In the genomic region with DNA sequence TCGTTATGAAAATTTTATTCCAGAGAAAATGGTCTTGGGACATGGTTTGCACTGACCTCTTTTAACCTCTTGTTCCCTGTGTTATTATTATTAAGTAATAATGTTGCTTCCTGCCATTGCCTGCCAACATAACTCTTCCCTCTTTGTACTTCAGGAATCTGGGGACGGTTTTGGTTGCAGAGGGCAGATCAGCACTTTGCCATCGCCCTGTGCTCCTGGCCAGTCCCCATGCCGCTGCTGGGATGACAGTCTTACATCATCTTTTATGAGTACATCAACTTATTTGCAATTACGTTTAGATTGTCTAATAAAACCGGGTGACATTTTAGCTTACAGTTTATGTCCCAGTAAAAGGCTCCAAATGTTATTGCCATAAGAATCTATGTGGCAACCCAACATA, we compare ENCODE assay signal across 22 cellular contexts.
"Had no signal": no experiment of that assay in that cellular context is flagged by ENCODE, and none has a peak within 500 bp of the region (broad histone marks: within the 10 kb centered on the region; RNA-seq: fewer than 3 reads in every experiment).

No MANE protein-coding gene starts in this region.

- H3K9me3 ChIP-seq: ascending aorta, colonic mucosa, heart left ventricle, mucosa of descending colon, spleen had no signal

- H3K36me3 ChIP-seq: ascending aorta, cardiac muscle cell, colonic mucosa, heart left ventricle, spleen had no signal

- H3K4me3 ChIP-seq: ascending aorta, cardiac muscle cell, colonic mucosa, heart left ventricle, mucosa of descending colon, spleen had no signal

- H3K4me3 Mint-ChIP-seq: activated naive CD8-positive, alpha-beta T cell; brain; natural killer cell treated with Interleukin-12 subunit alpha and Interleukin-12 subunit beta and Interleukin-15 and Interleukin-18, amount 100 ng/mL, for 72 hours; type B pancreatic cell had no signal

- DNase-seq: activated CD4-positive, alpha-beta T cell treated with anti-CD3 and anti-CD28 coated beads for 4 hours; activated CD4-positive, alpha-beta T cell treated with anti-CD3 and anti-CD28 coated beads, Interleukin-2, amount 50 U/mL, for 4 hours; activated effector memory CD4-positive, alpha-beta T cell treated with Interleukin-2 at 50 U/mL for 16 hours; activated naive CD4-positive, alpha-beta T cell treated with Interleukin-2 at 50 U/mL for 16 hours; activated T-cell treated with anti-CD3 and anti-CD28 coated beads for 4 hours; cerebellar nuclear complex; colonic mucosa; effector CD8-positive, alpha-beta T cell; heart left ventricle; kidney glomerular epithelial cell; mucosa of descending colon; spleen; stimulated activated CD4-positive, alpha-beta T cell treated with anti-CD3 and anti-CD28 coated beads, Interleukin-2, amount 100 ng/mL, for 48 hours; stimulated activated naive CD8-positive, alpha-beta T cell treated with anti-CD3 and anti-CD28 coated beads, Interleukin-15, Interleukin-2, amounts not matched to agents 100 U/mL and 50 U/mL, for 24 hours; substantia nigra had no signal

- H3K36me3 Mint-ChIP-seq: activated naive CD8-positive, alpha-beta T cell; brain; natural killer cell treated with Interleukin-12 subunit alpha and Interleukin-12 subunit beta and Interleukin-15 and Interleukin-18, amount 100 ng/mL, for 72 hours; type B pancreatic cell had no signal

- H3K27ac Mint-ChIP-seq: activated naive CD8-positive, alpha-beta T cell; brain; natural killer cell treated with Interleukin-12 subunit alpha and Interleukin-12 subunit beta and Interleukin-15 and Interleukin-18, amount 100 ng/mL, for 72 hours; type B pancreatic cell had no signal

- H3K27ac ChIP-seq: ascending aorta, cardiac muscle cell, colonic mucosa, heart left ventricle had no signal

- H3K27me3 ChIP-seq: ascending aorta, cardiac muscle cell, colonic mucosa, spleen had no signal

- H3K4me1 ChIP-seq: ascending aorta, colonic mucosa had no signal

- H3K9me3 Mint-ChIP-seq: brain; natural killer cell treated with Interleukin-12 subunit alpha and Interleukin-12 subunit beta and Interleukin-15 and Interleukin-18, amount 100 ng/mL, for 72 hours; type B pancreatic cell had no signal

- ATAC-seq: heart left ventricle; left lobe of liver; mucosa of descending colon; natural killer cell treated with Interleukin-12 subunit alpha and Interleukin-12 subunit beta and Interleukin-15 and Interleukin-18, amount 100 ng/mL, for 72 hours; stimulated activated naive CD8-positive, alpha-beta T cell treated with anti-CD3 and anti-CD28 coated beads, Interleukin-15, Interleukin-2, amounts not matched to agents 100 U/mL and 50 U/mL, for 24 hours had no signal

- H3K27me3 Mint-ChIP-seq: activated naive CD8-positive, alpha-beta T cell had no signal
